5 cellular contexts compared by ENCODE assay signal in the genomic region with DNA sequence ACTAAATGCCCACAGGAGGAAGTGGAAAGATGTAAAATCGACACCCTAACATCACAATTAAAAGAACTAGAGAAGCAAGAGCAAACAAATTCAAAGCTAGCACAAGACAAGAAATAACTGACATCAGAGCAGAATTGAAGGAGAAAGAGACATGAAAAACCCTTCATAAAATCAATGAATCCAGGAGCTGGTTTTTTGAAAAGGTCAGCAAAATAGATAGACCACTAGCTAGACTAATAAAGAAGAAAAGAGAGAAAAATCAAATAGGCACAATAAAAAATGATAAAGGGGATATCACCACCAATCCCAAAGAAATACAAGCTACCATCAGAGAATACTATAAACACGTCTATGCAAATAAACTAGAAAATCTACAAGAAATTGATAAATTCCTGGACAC. TPM values are rescaled to one million over a fixed set of nuclear protein-coding genes. Genes with fewer than 3 reads are reported as not detected.
DNase-seq lines count a peak whose midpoint lies in the region; ATAC-seq, FAIRE-seq and TF ChIP-seq lines count a peak whose summit lies in the region.
"Not testable (repeated sequence)": the region's sequence is repeated elsewhere in the genome, so short reads cannot be mapped to it uniquely, and the experiment has no call there.

No MANE protein-coding gene starts in this region.

- CTCF ChIA-PET in A549 (lab: Yijun Ruan, JAX); IMR-90 (lab: Yijun Ruan, JAX); K562 (lab: Yijun Ruan, JAX; ENCODE audit: low intra/inter-chr PET ratio); HepG2 (lab: Yijun Ruan, JAX; ENCODE audit: low intra/inter-chr PET ratio, low total read pairs): not testable (repeated sequence)

- H3K4me2 ChIP-seq in A549; IMR-90 (ENCODE audit: low read depth, low read length); K562 (ENCODE audit: insufficient read depth, low read length); HepG2 (ENCODE audit: low read depth, low read length): not testable (repeated sequence)

- peak overlapping the region; percentile 54 for H3K27ac Mint-ChIP-seq in neural crest cell (ENCODE audit: unreplicated experiment)

- not testable (repeated sequence) for H3K4me1 ChIP-seq in A549; IMR-90 (ENCODE audit: control insufficient read depth, insufficient read depth, low read length); K562 (replicated peaks in 1 of 2; ENCODE audit: control insufficient read depth in 2 of 2, insufficient read depth in 2 of 2, low read length in 2 of 2); HepG2 (ENCODE audit: insufficient read depth, low read length)

- H3K9me3 Mint-ChIP-seq in neural crest cell, result peaks cover 14% of the 10 kb centered on the region

- dilution Hi-C loops in IMR-90 (cut with HindIII; ENCODE audit: low sequenced_read_pairs, unreplicated experiment), result not testable (repeated sequence)

- H3K27me3 ChIP-seq in IMR-90 (ENCODE audit: control insufficient read depth, insufficient read depth, low read length); K562 (ENCODE audit: control insufficient read depth in 2 of 2, insufficient read depth in 2 of 2, low read length in 2 of 2); HepG2 (ENCODE audit: control insufficient read depth in 1 of 2, insufficient read depth in 2 of 2, low read length in 2 of 2): not testable (repeated sequence)

- not testable (repeated sequence) for FAIRE-seq in A549 (lab: Jason Lieb, UNC); K562 (lab: Jason Lieb, UNC); HepG2 (lab: Jason Lieb, UNC)

- BruUV-seq in IMR-90 (replicated peaks; lab: Mats Ljungman, UMichigan); K562 (replicated peaks; lab: Mats Ljungman, UMichigan); HepG2 (replicated peaks; lab: Mats Ljungman, UMichigan): not testable (repeated sequence)

- not testable (repeated sequence) for H4K8ac ChIP-seq in IMR-90 (ENCODE audit: low read depth in 2 of 2, low read length in 2 of 2)

- H3K9ac ChIP-seq in IMR-90 (ENCODE audit: low read depth, low read length); K562 (ENCODE audit: insufficient read depth in 1 of 2, low read depth in 2 of 2, low read length in 2 of 2); HepG2 (ENCODE audit: insufficient read depth, low read depth, low read length): not testable (repeated sequence)

- H3K14ac ChIP-seq in IMR-90 (replicated peaks; ENCODE audit: low read depth, low read length), result not testable (repeated sequence)

- not testable (repeated sequence) for H2BK5ac ChIP-seq in IMR-90 (ENCODE audit: low read depth, low read length, poor library complexity, severe bottlenecking)

- H4K5ac ChIP-seq in IMR-90 (ENCODE audit: low read depth, low read length), result not testable (repeated sequence)

- TF ChIP-seq CTCF in A549 (IDR thresholded peaks at IDR 0.05); IMR-90 (conservative IDR thresholded peaks at IDR 0.05; ENCODE audit: low read depth, low read length); K562 (IDR thresholded peaks at IDR 0.05 in 2 of 3, conservative IDR thresholded peaks at IDR 0.05 in 1 of 3; ENCODE audit: insufficient read depth in 2 of 3, low read depth in 1 of 3, low read length in 3 of 3); HepG2 (CRISPR knock-in tag; IDR thresholded peaks at IDR 0.05); neural crest cell (conservative IDR thresholded peaks at IDR 0.05): not testable (repeated sequence)

- not testable (repeated sequence) for H2BK15ac ChIP-seq in IMR-90 (ENCODE audit: low read depth, low read length)

- H3K23ac ChIP-seq in IMR-90 (ENCODE audit: low read depth, low read length), result not testable (repeated sequence)

- POLR2A ChIA-PET in A549 (lab: Yijun Ruan, JAX); IMR-90 (lab: Charles Lee; ENCODE audit: unreplicated experiment); K562 (lab: Yijun Ruan, JAX); HepG2 (lab: Yijun Ruan, JAX): not testable (repeated sequence)

- TF ChIP-seq POLR2A in A549 (IDR thresholded peaks at IDR 0.05; ENCODE audit: low read length); IMR-90 (IDR thresholded peaks at IDR 0.05; ENCODE audit: low read depth, low read length); K562 (conservative IDR thresholded peaks at IDR 0.05); HepG2 (IDR thresholded peaks at IDR 0.05; ENCODE audit: insufficient read depth in 1 of 2, low read depth in 2 of 2, low read length in 2 of 2): not testable (repeated sequence)

- not testable (repeated sequence) for H3K79me2 ChIP-seq in K562 (ENCODE audit: control insufficient read depth, insufficient read depth, low read length); HepG2 (ENCODE audit: insufficient read depth, low read length)

- not testable (repeated sequence) for H2AFZ ChIP-seq in IMR-90 (replicated peaks; ENCODE audit: low read length, poor library complexity); K562 (ENCODE audit: low read depth, low read length); HepG2 (ENCODE audit: low read length)

- H3K4me3 Mint-ChIP-seq in neural crest cell, result not testable (repeated sequence)

- not testable (repeated sequence) for H4K91ac ChIP-seq in IMR-90 (ENCODE audit: insufficient read depth, low read depth, low read length)

- H3K4me3 ChIP-seq in A549; IMR-90 (ENCODE audit: insufficient read depth, low read depth, low read length); K562; HepG2 (replicated peaks in 1 of 3; ENCODE audit: insufficient read depth in 1 of 3, low read depth in 2 of 3, low read length in 3 of 3): not testable (repeated sequence)

- H3K27me3 Mint-ChIP-seq in neural crest cell (ENCODE audit: low read depth), result not testable (repeated sequence)

- H3K56ac ChIP-seq in IMR-90 (ENCODE audit: extremely low read depth, insufficient read depth, low read length), result not testable (repeated sequence)

- not testable (repeated sequence) for DNase-seq in A549 (ENCODE audit: low read depth in 1 of 2, low spot score in 1 of 2); IMR-90; K562 (ENCODE audit: extremely low read depth in 1 of 4, low spot score in 3 of 4); HepG2 (ENCODE audit: low spot score); neural crest cell (ENCODE audit: low read depth, low spot score)

- H3K4me1 Mint-ChIP-seq in neural crest cell, result not testable (repeated sequence)

- H3K18ac ChIP-seq in IMR-90 (ENCODE audit: low read depth, low read length), result not testable (repeated sequence)

- not testable (repeated sequence) for H3K79me1 ChIP-seq in IMR-90 (ENCODE audit: low read depth in 1 of 2, low read length in 2 of 2)

- H4K20me1 ChIP-seq in IMR-90 (ENCODE audit: insufficient read depth, low read length); K562 (replicated peaks; ENCODE audit: control insufficient read depth, insufficient read depth, low read length); HepG2 (ENCODE audit: insufficient read depth, low read length): not testable (repeated sequence)

- ATAC-seq in A549; IMR-90 (ENCODE audit: low read depth); K562; HepG2: not testable (repeated sequence)

- not testable (repeated sequence) for H3K9me1 ChIP-seq in IMR-90 (ENCODE audit: insufficient read depth, low read length); K562 (ENCODE audit: control insufficient read depth, insufficient read depth, low read length)

- not testable (repeated sequence) for H3K9me3 ChIP-seq in A549; IMR-90 (ENCODE audit: control insufficient read depth, insufficient read depth, low read length); K562 (replicated peaks; ENCODE audit: control insufficient read depth, insufficient read depth, low read depth, low read length); HepG2 (ENCODE audit: low read length)

- H3K27ac ChIP-seq in A549; IMR-90 (ENCODE audit: insufficient read depth, low read length); K562 (ENCODE audit: extremely low read depth, low read depth, low read length); HepG2 (ENCODE audit: extremely low read length, insufficient read depth, low read length): not testable (repeated sequence)

- not testable (repeated sequence) for H3K4ac ChIP-seq in IMR-90 (ENCODE audit: low read depth, low read length)

- not testable (repeated sequence) for H2BK20ac ChIP-seq in IMR-90 (ENCODE audit: low read depth, low read length)

- H3K36me3 ChIP-seq in IMR-90 (ENCODE audit: control insufficient read depth, insufficient read depth, low read length); K562 (ENCODE audit: control insufficient read depth, insufficient read depth, low read length); HepG2 (replicated peaks in 1 of 2; ENCODE audit: control insufficient read depth in 1 of 2, insufficient read depth in 2 of 2, low read length in 2 of 2): not testable (repeated sequence)

- in situ Hi-C loops in IMR-90 (cut with MboI; ENCODE audit: low sequenced_read_pairs); K562 (cut with MboI); HepG2 (cut with HindIII; ENCODE audit: extremely low pct_ligation_motif_present, low pct_unique_long_range_greater_than_20kb): not testable (repeated sequence)

- 45% methylated on average over 2 of the region's 2 CpGs for WGBS in A549 (ENCODE audit: missing lambda C conversion rate)
- WGBS in IMR-90 (ENCODE audit: extremely low coverage in 2 of 2, insufficient read length in 1 of 2), 2 experiments, result no CpG with 5 or more reads among the region's 2 CpGs
- WGBS in K562 (ENCODE audit: insufficient coverage, low coverage, missing lambda C conversion rate), result 0% methylated on average over 2 of the region's 2 CpGs
- 2% methylated on average over 2 of the region's 2 CpGs for WGBS in HepG2 (ENCODE audit: low lambda C conversion rate)

- H3K36me3 Mint-ChIP-seq in neural crest cell (ENCODE audit: low read depth), result not testable (repeated sequence)

- intact Hi-C loops in IMR-90 (cut with micrococcal nuclease); HepG2 (cut with micrococcal nuclease; ENCODE audit: unreplicated experiment): not testable (repeated sequence)
- intact Hi-C loops in K562 (cut with micrococcal nuclease), result loop anchor here (10.0 kb wide), 1 partner anchor 415 kb away; no protein-coding TSS in a partner anchor

- not testable (repeated sequence) for H2AK9ac ChIP-seq in IMR-90 (replicated peaks; ENCODE audit: low read depth, low read length, poor library complexity)

- not testable (repeated sequence) for H2AK5ac ChIP-seq in IMR-90 (ENCODE audit: low read depth, low read length)

- TF ChIP-seq EP300 in A549 (IDR thresholded peaks at IDR 0.05); K562 (IDR thresholded peaks at IDR 0.05; ENCODE audit: low read length); HepG2 (IDR thresholded peaks at IDR 0.05; ENCODE audit: low read depth in 2 of 2, low read length in 2 of 2); HepG2 (CRISPR knock-in tag; IDR thresholded peaks at IDR 0.05; ENCODE audit: borderline replicate concordance): not testable (repeated sequence)

- TF ChIP-seq RAD21 in A549 (conservative IDR thresholded peaks at IDR 0.05 in 1 of 2, IDR thresholded peaks at IDR 0.05 in 1 of 2); IMR-90 (IDR thresholded peaks at IDR 0.05; ENCODE audit: low read length); K562 (CRISPR knock-in tag; conservative IDR thresholded peaks at IDR 0.05 in 1 of 2, IDR thresholded peaks at IDR 0.05 in 1 of 2); HepG2 (CRISPR knock-in tag; IDR thresholded peaks at IDR 0.05): not testable (repeated sequence)

- not testable (repeated sequence) for H2BK120ac ChIP-seq in IMR-90 (ENCODE audit: low read depth, low read length)

RNA-seq across cellular contexts. Expression of a gene that starts 24.0 kb away (rescaled TPM):
- polyA plus RNA-seq in A549 (2011; rRNA removed) (1.3 and 1.4 TPM in 2 replicates), A549 (2017; fragmentation: RNase III; extraction: RNeasy Plus Mini Kit Qiagen cat#74134 plus additional on column Dnase treatment) (0.68 to 0.94 TPM (median 0.93 TPM) in 3 replicates), IMR-90 (2012; rRNA removed) (7.7 and 8.3 TPM in 2 replicates), K562 (2011; rRNA removed) (not detected in 2 replicates), K562 (2014; fragmentation: Illumina TruSeq; extraction: Trizol) (0.01 TPM in 1 of 2 replicates, not detected in the other), K562 (2014; fragmentation: Nextera tagmentation; extraction: Ambion mirVana) (under 1 TPM; under 0.01 to 0.01 TPM), K562 (2014; rRNA removed) (not detected in 2 replicates), HepG2 (2011; rRNA removed) (not detected in 2 replicates)
- polyA plus RNA-seq in A549 (2012; cell fraction: cytosol; rRNA removed), result 0.26 and 0.31 TPM in 2 replicates
- 0.16 and 0.21 TPM in 2 replicates for polyA plus RNA-seq in A549 (2012; cell fraction: nucleus; rRNA removed)
- polyA minus RNA-seq in A549 (2011; rRNA and poly(A)+ RNA removed), result 3.3 and 4.8 TPM in 2 replicates
- total RNA-seq in IMR-90 (2012; rRNA removed) (6.6 and 7.5 TPM in 2 replicates), K562 (2014; rRNA removed) (not detected in 2 replicates), K562 (2014; rRNA removed; fragmentation: Illumina TruSeq; extraction: Trizol) (0.11 TPM in 1 of 2 replicates, not detected in the other), K562 (2015; rRNA removed; fragmentation: Illumina TruSeq; extraction: Trizol) (not detected in 2 replicates), K562 (2021) (0.13 and 0.38 TPM in 2 replicates), HepG2 (2016; rRNA removed; fragmentation: Illumina TruSeq; extraction: Trizol) (not detected in 2 replicates), neural crest cell (5.4 and 6.3 TPM in 2 replicates)
- 2.2 and 2.4 TPM in 2 replicates for polyA plus RNA-seq in IMR-90 (2012; cell fraction: cytosol; rRNA removed)
- polyA plus RNA-seq in IMR-90 (2012; cell fraction: nucleus; rRNA removed; ENCODE audit: low replicate concordance), result 2.2 and 3.0 TPM in 2 replicates
- total RNA-seq in K562 (2011; cell fraction: chromatin; rRNA removed; ENCODE audit: low replicate concordance), result not detected in 2 replicates
- under 0.01 TPM in 1 of 2 replicates, not detected in the other for total RNA-seq in K562 (2011; cell fraction: nucleolus; rRNA removed)
- total RNA-seq in K562 (2011; cell fraction: nucleoplasm; rRNA removed), result not detected in 2 replicates
- 0.01 TPM in 2 replicates for polyA plus RNA-seq in K562 (2011; cell fraction: cytosol; rRNA removed)
- not detected in 2 replicates for polyA plus RNA-seq in K562 (2011; cell fraction: nucleus; rRNA removed)
- 0.03 and 0.08 TPM in 2 replicates for polyA plus RNA-seq in K562 (2012)
- 0.03 TPM in 1 of 2 replicates, not detected in the other for polyA minus RNA-seq in K562 (2011; rRNA and poly(A)+ RNA removed)
- not detected in 2 replicates for polyA minus RNA-seq in K562 (2011; cell fraction: cytosol; rRNA and poly(A)+ RNA removed)
- polyA minus RNA-seq in K562 (2011; cell fraction: nucleus; rRNA and poly(A)+ RNA removed), result not detected in 2 replicates
- not detected in 2 replicates for total RNA-seq in HepG2 (2016; cell fraction: cytosol; rRNA removed; fragmentation: Illumina TruSeq; extraction: Trizol; ENCODE audit: low read depth)
- total RNA-seq in HepG2 (2016; cell fraction: insoluble cytoplasmic fraction; rRNA removed; fragmentation: Illumina TruSeq; extraction: Trizol), result not detected in 2 replicates
- not detected in 2 replicates for total RNA-seq in HepG2 (2016; cell fraction: membrane; rRNA removed; fragmentation: Illumina TruSeq; extraction: Trizol)
- not detected in 2 replicates for total RNA-seq in HepG2 (2016; cell fraction: nucleus; rRNA removed; fragmentation: Illumina TruSeq; extraction: Trizol)
- polyA plus RNA-seq in HepG2 (2011; cell fraction: cytosol; rRNA removed), result under 0.01 TPM in 1 of 2 replicates, not detected in the other
- not detected in 2 replicates for polyA plus RNA-seq in HepG2 (2011; cell fraction: nucleus; rRNA removed)
- polyA plus RNA-seq in HepG2 (2012), result 0.04 and 0.09 TPM in 2 replicates
- not detected in 2 replicates for polyA plus RNA-seq in HepG2 (2016; cell fraction: cytosol; fragmentation: Illumina TruSeq; extraction: Trizol; ENCODE audit: low read depth)
- not detected in 2 replicates for polyA plus RNA-seq in HepG2 (2016; cell fraction: insoluble cytoplasmic fraction; fragmentation: Illumina TruSeq; extraction: Trizol; ENCODE audit: low read depth)
- not detected in 2 replicates for polyA plus RNA-seq in HepG2 (2016; cell fraction: membrane; fragmentation: Illumina TruSeq; extraction: Trizol; ENCODE audit: low read depth)
- polyA plus RNA-seq in HepG2 (2016; cell fraction: nucleus; fragmentation: Illumina TruSeq; extraction: Trizol; ENCODE audit: insufficient read depth, low read depth), result not detected in 2 replicates
- 0.12 TPM in 1 of 2 replicates, not detected in the other for polyA minus RNA-seq in HepG2 (2011; rRNA and poly(A)+ RNA removed; ENCODE audit: low replicate concordance)
- not detected in 2 replicates for polyA minus RNA-seq in HepG2 (2011; cell fraction: cytosol; rRNA and poly(A)+ RNA removed)
- not detected in 2 replicates for polyA minus RNA-seq in HepG2 (2011; cell fraction: nucleus; rRNA and poly(A)+ RNA removed)

RNA-seq across cellular contexts. Expression of a gene that starts 29.5 kb away (rescaled TPM):
- polyA plus RNA-seq in A549 (2011; rRNA removed), result 134 and 193 TPM in 2 replicates
- polyA plus RNA-seq in A549 (2012; cell fraction: cytosol; rRNA removed), result 79.4 and 85.4 TPM in 2 replicates
- 41.2 and 64.4 TPM in 2 replicates for polyA plus RNA-seq in A549 (2012; cell fraction: nucleus; rRNA removed)
- polyA plus RNA-seq in A549 (2017; fragmentation: RNase III; extraction: RNeasy Plus Mini Kit Qiagen cat#74134 plus additional on column Dnase treatment), result 95.1 to 101 TPM (median 98.6 TPM) in 3 replicates
- polyA minus RNA-seq in A549 (2011; rRNA and poly(A)+ RNA removed), result 107 and 108 TPM in 2 replicates
- total RNA-seq in IMR-90 (2012; rRNA removed), result 30.3 and 30.6 TPM in 2 replicates
- 23.0 and 27.0 TPM in 2 replicates for polyA plus RNA-seq in IMR-90 (2012; rRNA removed)
- 7.5 and 10.5 TPM in 2 replicates for polyA plus RNA-seq in IMR-90 (2012; cell fraction: cytosol; rRNA removed)
- 5.1 and 22.2 TPM in 2 replicates for polyA plus RNA-seq in IMR-90 (2012; cell fraction: nucleus; rRNA removed; ENCODE audit: low replicate concordance)
- 10.1 and 22.7 TPM in 2 replicates for total RNA-seq in K562 (2011; cell fraction: chromatin; rRNA removed; ENCODE audit: low replicate concordance)
- 9.2 and 9.8 TPM in 2 replicates for total RNA-seq in K562 (2011; cell fraction: nucleolus; rRNA removed)
- total RNA-seq in K562 (2011; cell fraction: nucleoplasm; rRNA removed), result 15.0 and 23.0 TPM in 2 replicates
- 8.2 and 14.0 TPM in 2 replicates for total RNA-seq in K562 (2014; rRNA removed)
- 13.0 and 14.2 TPM in 2 replicates for total RNA-seq in K562 (2014; rRNA removed; fragmentation: Illumina TruSeq; extraction: Trizol)
- 11.2 and 12.8 TPM in 2 replicates for total RNA-seq in K562 (2015; rRNA removed; fragmentation: Illumina TruSeq; extraction: Trizol)
- total RNA-seq in K562 (2021), result 10.2 and 13.1 TPM in 2 replicates
- polyA plus RNA-seq in K562 (2011; rRNA removed), result 10.9 and 12.2 TPM in 2 replicates
- 2.1 and 6.4 TPM in 2 replicates for polyA plus RNA-seq in K562 (2011; cell fraction: cytosol; rRNA removed)
- polyA plus RNA-seq in K562 (2011; cell fraction: nucleus; rRNA removed), result 6.1 and 9.6 TPM in 2 replicates
- 8.4 and 8.7 TPM in 2 replicates for polyA plus RNA-seq in K562 (2012)
- polyA plus RNA-seq in K562 (2014; fragmentation: Illumina TruSeq; extraction: Trizol), result 8.8 and 10.1 TPM in 2 replicates
- polyA plus RNA-seq in K562 (2014; fragmentation: Nextera tagmentation; extraction: Ambion mirVana), result 10 to 100 TPM; 14.9 to 17.8 TPM
- polyA plus RNA-seq in K562 (2014; rRNA removed), result 11.7 and 12.5 TPM in 2 replicates
- polyA minus RNA-seq in K562 (2011; rRNA and poly(A)+ RNA removed), result 12.7 and 14.2 TPM in 2 replicates
- 5.4 and 10.1 TPM in 2 replicates for polyA minus RNA-seq in K562 (2011; cell fraction: cytosol; rRNA and poly(A)+ RNA removed)
- polyA minus RNA-seq in K562 (2011; cell fraction: nucleus; rRNA and poly(A)+ RNA removed), result 6.3 and 11.2 TPM in 2 replicates
- total RNA-seq in HepG2 (2016; rRNA removed; fragmentation: Illumina TruSeq; extraction: Trizol), result 23.8 and 29.0 TPM in 2 replicates
- total RNA-seq in HepG2 (2016; cell fraction: cytosol; rRNA removed; fragmentation: Illumina TruSeq; extraction: Trizol; ENCODE audit: low read depth), result 11.4 and 13.3 TPM in 2 replicates
- 25.1 and 29.6 TPM in 2 replicates for total RNA-seq in HepG2 (2016; cell fraction: insoluble cytoplasmic fraction; rRNA removed; fragmentation: Illumina TruSeq; extraction: Trizol)
- 21.4 and 30.8 TPM in 2 replicates for total RNA-seq in HepG2 (2016; cell fraction: membrane; rRNA removed; fragmentation: Illumina TruSeq; extraction: Trizol)
- total RNA-seq in HepG2 (2016; cell fraction: nucleus; rRNA removed; fragmentation: Illumina TruSeq; extraction: Trizol), result 21.6 and 24.4 TPM in 2 replicates
- polyA plus RNA-seq in HepG2 (2011; rRNA removed), result 15.1 and 16.9 TPM in 2 replicates
- polyA plus RNA-seq in HepG2 (2011; cell fraction: cytosol; rRNA removed), result 10.2 and 12.6 TPM in 2 replicates
- 7.1 and 9.0 TPM in 2 replicates for polyA plus RNA-seq in HepG2 (2011; cell fraction: nucleus; rRNA removed)
- 22.2 and 27.7 TPM in 2 replicates for polyA plus RNA-seq in HepG2 (2012)
- polyA plus RNA-seq in HepG2 (2016; cell fraction: cytosol; fragmentation: Illumina TruSeq; extraction: Trizol; ENCODE audit: low read depth), result 10.6 and 14.6 TPM in 2 replicates
- 21.5 and 23.8 TPM in 2 replicates for polyA plus RNA-seq in HepG2 (2016; cell fraction: insoluble cytoplasmic fraction; fragmentation: Illumina TruSeq; extraction: Trizol; ENCODE audit: low read depth)
- polyA plus RNA-seq in HepG2 (2016; cell fraction: membrane; fragmentation: Illumina TruSeq; extraction: Trizol; ENCODE audit: low read depth), result 17.0 and 23.1 TPM in 2 replicates
- polyA plus RNA-seq in HepG2 (2016; cell fraction: nucleus; fragmentation: Illumina TruSeq; extraction: Trizol; ENCODE audit: insufficient read depth, low read depth), result 29.4 and 32.1 TPM in 2 replicates
- polyA minus RNA-seq in HepG2 (2011; rRNA and poly(A)+ RNA removed; ENCODE audit: low replicate concordance), result 6.9 and 18.7 TPM in 2 replicates
- 11.5 and 13.3 TPM in 2 replicates for polyA minus RNA-seq in HepG2 (2011; cell fraction: cytosol; rRNA and poly(A)+ RNA removed)
- 18.5 and 22.9 TPM in 2 replicates for polyA minus RNA-seq in HepG2 (2011; cell fraction: nucleus; rRNA and poly(A)+ RNA removed)
- 12.0 and 12.1 TPM in 2 replicates for total RNA-seq in neural crest cell
